Comparison of ENCODE assay signal across 1 cellular context in the genomic region with DNA sequence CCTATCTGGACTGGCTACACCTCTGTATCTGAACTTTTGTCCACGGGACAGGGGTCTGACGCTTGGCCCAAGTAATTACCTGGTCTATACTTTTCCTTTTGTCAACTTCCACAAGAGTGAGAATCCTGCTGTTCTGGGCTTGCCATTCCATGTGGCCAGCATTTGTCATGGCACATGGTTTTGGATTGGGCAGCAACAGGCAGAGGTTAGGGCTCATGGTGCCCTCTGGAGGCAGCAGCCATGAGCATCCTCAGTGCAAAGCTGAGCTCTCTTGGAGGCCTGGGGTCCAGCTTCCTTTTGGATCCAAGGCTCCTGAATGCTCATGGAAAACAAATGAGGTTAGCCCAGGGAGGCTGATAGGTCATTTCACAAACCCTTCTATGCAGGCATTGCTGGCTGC.
TF ChIP-seq lines count a peak whose summit lies in the region.

No MANE protein-coding gene starts in this region.

TF ChIP-seq in HepG2, 621 proteins besides CTCF, POLR2A, EP300 and RAD21 (continued from another document and continues in another):
- TF ChIP-seq, protein P1, sequence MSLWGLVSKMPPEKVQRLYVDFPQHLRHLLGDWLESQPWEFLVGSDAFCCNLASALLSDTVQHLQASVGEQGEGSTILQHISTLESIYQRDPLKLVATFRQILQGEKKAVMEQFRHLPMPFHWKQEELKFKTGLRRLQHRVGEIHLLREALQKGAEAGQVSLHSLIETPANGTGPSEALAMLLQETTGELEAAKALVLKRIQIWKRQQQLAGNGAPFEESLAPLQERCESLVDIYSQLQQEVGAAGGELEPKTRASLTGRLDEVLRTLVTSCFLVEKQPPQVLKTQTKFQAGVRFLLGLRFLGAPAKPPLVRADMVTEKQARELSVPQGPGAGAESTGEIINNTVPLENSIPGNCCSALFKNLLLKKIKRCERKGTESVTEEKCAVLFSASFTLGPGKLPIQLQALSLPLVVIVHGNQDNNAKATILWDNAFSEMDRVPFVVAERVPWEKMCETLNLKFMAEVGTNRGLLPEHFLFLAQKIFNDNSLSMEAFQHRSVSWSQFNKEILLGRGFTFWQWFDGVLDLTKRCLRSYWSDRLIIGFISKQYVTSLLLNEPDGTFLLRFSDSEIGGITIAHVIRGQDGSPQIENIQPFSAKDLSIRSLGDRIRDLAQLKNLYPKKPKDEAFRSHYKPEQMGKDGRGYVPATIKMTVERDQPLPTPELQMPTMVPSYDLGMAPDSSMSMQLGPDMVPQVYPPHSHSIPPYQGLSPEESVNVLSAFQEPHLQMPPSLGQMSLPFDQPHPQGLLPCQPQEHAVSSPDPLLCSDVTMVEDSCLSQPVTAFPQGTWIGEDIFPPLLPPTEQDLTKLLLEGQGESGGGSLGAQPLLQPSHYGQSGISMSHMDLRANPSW (CRISPR knock-in tag; IDR thresholded peaks at IDR 0.05; ENCODE audit: borderline replicate concordance): no peak
- no peak for TF ChIP-seq HOXD1 (CRISPR knock-in tag; IDR thresholded peaks at IDR 0.05)
- TF ChIP-seq, protein P2, sequence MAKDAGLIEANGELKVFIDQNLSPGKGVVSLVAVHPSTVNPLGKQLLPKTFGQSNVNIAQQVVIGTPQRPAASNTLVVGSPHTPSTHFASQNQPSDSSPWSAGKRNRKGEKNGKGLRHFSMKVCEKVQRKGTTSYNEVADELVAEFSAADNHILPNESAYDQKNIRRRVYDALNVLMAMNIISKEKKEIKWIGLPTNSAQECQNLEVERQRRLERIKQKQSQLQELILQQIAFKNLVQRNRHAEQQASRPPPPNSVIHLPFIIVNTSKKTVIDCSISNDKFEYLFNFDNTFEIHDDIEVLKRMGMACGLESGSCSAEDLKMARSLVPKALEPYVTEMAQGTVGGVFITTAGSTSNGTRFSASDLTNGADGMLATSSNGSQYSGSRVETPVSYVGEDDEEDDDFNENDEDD (CRISPR knock-in tag; IDR thresholded peaks at IDR 0.05; ENCODE audit: borderline replicate concordance): peak; percentile 33; the same call in 1 of the 2 replicates
- TF ChIP-seq ZFX (CRISPR knock-in tag; IDR thresholded peaks at IDR 0.05; ENCODE audit: low read depth): 0 out of 2 replicates have a peak, but pooled peaks have one; percentile 5
- TF ChIP-seq, protein P3, sequence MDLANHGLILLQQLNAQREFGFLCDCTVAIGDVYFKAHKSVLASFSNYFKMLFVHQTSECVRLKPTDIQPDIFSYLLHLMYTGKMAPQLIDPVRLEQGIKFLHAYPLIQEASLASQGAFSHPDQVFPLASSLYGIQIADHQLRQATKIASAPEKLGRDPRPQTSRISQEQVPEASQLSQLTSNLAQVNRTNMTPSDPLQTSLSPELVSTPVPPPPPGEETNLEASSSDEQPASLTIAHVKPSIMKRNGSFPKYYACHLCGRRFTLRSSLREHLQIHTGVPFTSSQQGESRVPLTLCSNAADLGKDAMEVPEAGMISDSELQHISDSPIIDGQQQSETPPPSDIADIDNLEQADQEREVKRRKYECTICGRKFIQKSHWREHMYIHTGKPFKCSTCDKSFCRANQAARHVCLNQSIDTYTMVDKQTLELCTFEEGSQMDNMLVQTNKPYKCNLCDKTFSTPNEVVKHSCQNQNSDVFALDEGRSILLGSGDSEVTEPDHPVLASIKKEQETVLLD (CRISPR knock-in tag; IDR thresholded peaks at IDR 0.05; ENCODE audit: low read depth): no peak
- TF ChIP-seq, protein P4, sequence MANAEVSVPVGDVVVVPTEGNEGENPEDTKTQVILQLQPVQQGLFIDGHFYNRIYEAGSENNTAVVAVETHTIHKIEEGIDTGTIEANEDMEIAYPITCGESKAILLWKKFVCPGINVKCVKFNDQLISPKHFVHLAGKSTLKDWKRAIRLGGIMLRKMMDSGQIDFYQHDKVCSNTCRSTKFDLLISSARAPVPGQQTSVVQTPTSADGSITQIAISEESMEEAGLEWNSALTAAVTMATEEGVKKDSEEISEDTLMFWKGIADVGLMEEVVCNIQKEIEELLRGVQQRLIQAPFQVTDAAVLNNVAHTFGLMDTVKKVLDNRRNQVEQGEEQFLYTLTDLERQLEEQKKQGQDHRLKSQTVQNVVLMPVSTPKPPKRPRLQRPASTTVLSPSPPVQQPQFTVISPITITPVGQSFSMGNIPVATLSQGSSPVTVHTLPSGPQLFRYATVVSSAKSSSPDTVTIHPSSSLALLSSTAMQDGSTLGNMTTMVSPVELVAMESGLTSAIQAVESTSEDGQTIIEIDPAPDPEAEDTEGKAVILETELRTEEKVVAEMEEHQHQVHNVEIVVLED (CRISPR knock-in tag; IDR thresholded peaks at IDR 0.05; ENCODE audit: borderline replicate concordance): peak; percentile 23; the same call in 1 of the 2 replicates
- no peak for TF ChIP-seq ZNF224 (CRISPR knock-in tag; IDR thresholded peaks at IDR 0.05)
- TF ChIP-seq NR2F6 (IDR thresholded peaks at IDR 0.05): no peak
- TF ChIP-seq NR2F6 (CRISPR knock-in tag; IDR thresholded peaks at IDR 0.05): peak; percentile 31; the same call in 1 of the 2 replicates
- no peak for TF ChIP-seq ZNF20 (CRISPR knock-in tag; IDR thresholded peaks at IDR 0.05)
- TF ChIP-seq ZNF644 (CRISPR knock-in tag; IDR thresholded peaks at IDR 0.05; ENCODE audit: low read depth): peak; percentile 92
- TF ChIP-seq SALL1 (CRISPR knock-in tag; IDR thresholded peaks at IDR 0.05): peak; percentile 55
- TF ChIP-seq MYC (CRISPR knock-in tag; IDR thresholded peaks at IDR 0.05; ENCODE audit: borderline replicate concordance): peak; percentile 89
- TF ChIP-seq IRF2 (CRISPR knock-in tag; IDR thresholded peaks at IDR 0.05): peak; percentile 35; the same call in 1 of the 2 replicates
- no peak for TF ChIP-seq NFE2L1 (CRISPR knock-in tag; IDR thresholded peaks at IDR 0.05; ENCODE audit: borderline replicate concordance)
- TF ChIP-seq, protein P5, sequence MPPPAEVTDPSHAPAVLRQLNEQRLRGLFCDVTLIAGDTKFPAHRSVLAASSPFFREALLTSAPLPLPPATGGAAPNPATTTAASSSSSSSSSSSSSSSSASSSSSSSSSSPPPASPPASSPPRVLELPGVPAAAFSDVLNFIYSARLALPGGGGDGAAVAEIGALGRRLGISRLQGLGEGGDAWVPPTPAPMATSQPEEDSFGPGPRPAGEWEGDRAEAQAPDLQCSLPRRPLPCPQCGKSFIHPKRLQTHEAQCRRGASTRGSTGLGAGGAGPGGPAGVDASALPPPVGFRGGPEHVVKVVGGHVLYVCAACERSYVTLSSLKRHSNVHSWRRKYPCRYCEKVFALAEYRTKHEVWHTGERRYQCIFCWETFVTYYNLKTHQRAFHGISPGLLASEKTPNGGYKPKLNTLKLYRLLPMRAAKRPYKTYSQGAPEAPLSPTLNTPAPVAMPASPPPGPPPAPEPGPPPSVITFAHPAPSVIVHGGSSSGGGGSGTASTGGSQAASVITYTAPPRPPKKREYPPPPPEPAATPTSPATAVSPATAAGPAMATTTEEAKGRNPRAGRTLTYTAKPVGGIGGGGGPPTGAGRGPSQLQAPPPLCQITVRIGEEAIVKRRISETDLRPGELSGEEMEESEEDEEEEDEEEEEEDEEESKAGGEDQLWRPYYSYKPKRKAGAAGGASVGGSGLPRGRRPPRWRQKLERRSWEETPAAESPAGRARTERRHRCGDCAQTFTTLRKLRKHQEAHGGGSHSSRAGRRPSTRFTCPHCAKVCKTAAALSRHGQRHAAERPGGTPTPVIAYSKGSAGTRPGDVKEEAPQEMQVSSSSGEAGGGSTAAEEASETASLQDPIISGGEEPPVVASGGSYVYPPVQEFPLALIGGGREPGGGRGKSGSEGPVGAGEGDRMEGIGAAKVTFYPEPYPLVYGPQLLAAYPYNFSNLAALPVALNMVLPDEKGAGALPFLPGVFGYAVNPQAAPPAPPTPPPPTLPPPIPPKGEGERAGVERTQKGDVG (CRISPR knock-in tag; IDR thresholded peaks at IDR 0.05; ENCODE audit: borderline replicate concordance): no peak
- no peak for TF ChIP-seq ZNF572 (CRISPR knock-in tag; IDR thresholded peaks at IDR 0.05)
- peak; percentile 18; the same call in 1 of the 2 replicates for TF ChIP-seq TARDBP (CRISPR knock-in tag; IDR thresholded peaks at IDR 0.05)
- no peak for TF ChIP-seq ZNF232 (CRISPR knock-in tag; IDR thresholded peaks at IDR 0.05; ENCODE audit: borderline replicate concordance)
- peak; percentile 59; the same call in 1 of the 2 replicates for TF ChIP-seq REPIN1 (CRISPR knock-in tag; IDR thresholded peaks at IDR 0.05; ENCODE audit: borderline replicate concordance, low read depth)
- no peak for TF ChIP-seq ZNF296 (CRISPR knock-in tag; conservative IDR thresholded peaks at IDR 0.05)
- no peak for TF ChIP-seq SKI (IDR thresholded peaks at IDR 0.05; ENCODE audit: partially characterized antibody)
- peak; percentile 63 for TF ChIP-seq BORCS8-MEF2B (CRISPR knock-in tag; IDR thresholded peaks at IDR 0.05)
- no peak for TF ChIP-seq BCL6 (CRISPR knock-in tag; IDR thresholded peaks at IDR 0.05)
- TF ChIP-seq, protein P6, sequence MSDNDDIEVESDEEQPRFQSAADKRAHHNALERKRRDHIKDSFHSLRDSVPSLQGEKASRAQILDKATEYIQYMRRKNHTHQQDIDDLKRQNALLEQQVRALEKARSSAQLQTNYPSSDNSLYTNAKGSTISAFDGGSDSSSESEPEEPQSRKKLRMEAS (IDR thresholded peaks at IDR 0.05): peak; percentile 87
- TF ChIP-seq ZNF607 (CRISPR knock-in tag; IDR thresholded peaks at IDR 0.05; ENCODE audit: borderline replicate concordance): no peak
- TF ChIP-seq FOXK2 (IDR thresholded peaks at IDR 0.05): 0 out of 2 replicates have a peak, but pooled peaks have one; percentile 17
- TF ChIP-seq, protein P7, sequence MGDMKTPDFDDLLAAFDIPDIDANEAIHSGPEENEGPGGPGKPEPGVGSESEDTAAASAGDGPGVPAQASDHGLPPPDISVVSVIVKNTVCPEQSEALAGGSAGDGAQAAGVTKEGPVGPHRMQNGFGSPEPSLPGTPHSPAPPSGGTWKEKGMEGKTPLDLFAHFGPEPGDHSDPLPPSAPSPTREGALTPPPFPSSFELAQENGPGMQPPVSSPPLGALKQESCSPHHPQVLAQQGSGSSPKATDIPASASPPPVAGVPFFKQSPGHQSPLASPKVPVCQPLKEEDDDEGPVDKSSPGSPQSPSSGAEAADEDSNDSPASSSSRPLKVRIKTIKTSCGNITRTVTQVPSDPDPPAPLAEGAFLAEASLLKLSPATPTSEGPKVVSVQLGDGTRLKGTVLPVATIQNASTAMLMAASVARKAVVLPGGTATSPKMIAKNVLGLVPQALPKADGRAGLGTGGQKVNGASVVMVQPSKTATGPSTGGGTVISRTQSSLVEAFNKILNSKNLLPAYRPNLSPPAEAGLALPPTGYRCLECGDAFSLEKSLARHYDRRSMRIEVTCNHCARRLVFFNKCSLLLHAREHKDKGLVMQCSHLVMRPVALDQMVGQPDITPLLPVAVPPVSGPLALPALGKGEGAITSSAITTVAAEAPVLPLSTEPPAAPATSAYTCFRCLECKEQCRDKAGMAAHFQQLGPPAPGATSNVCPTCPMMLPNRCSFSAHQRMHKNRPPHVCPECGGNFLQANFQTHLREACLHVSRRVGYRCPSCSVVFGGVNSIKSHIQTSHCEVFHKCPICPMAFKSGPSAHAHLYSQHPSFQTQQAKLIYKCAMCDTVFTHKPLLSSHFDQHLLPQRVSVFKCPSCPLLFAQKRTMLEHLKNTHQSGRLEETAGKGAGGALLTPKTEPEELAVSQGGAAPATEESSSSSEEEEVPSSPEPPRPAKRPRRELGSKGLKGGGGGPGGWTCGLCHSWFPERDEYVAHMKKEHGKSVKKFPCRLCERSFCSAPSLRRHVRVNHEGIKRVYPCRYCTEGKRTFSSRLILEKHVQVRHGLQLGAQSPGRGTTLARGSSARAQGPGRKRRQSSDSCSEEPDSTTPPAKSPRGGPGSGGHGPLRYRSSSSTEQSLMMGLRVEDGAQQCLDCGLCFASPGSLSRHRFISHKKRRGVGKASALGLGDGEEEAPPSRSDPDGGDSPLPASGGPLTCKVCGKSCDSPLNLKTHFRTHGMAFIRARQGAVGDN (CRISPR knock-in tag; IDR thresholded peaks at IDR 0.05): peak; percentile 51
- TF ChIP-seq ZBTB3 (CRISPR knock-in tag; IDR thresholded peaks at IDR 0.05; ENCODE audit: borderline replicate concordance, low read depth): no peak
- no peak for TF ChIP-seq STAT5B (CRISPR knock-in tag; IDR thresholded peaks at IDR 0.05)
- TF ChIP-seq SMC3 (IDR thresholded peaks at IDR 0.05; ENCODE audit: low read length): peak; percentile 93
- no peak for TF ChIP-seq MIER2 (CRISPR knock-in tag; IDR thresholded peaks at IDR 0.05)
- peak; percentile 37 for TF ChIP-seq TEAD3 (CRISPR knock-in tag; optimal IDR thresholded peaks at IDR 0.05; ENCODE audit: borderline replicate concordance)
- no peak for TF ChIP-seq CREM (IDR thresholded peaks at IDR 0.05)
- no peak for TF ChIP-seq CREM (CRISPR knock-in tag; IDR thresholded peaks at IDR 0.05)
- no peak for TF ChIP-seq ZSCAN25 (CRISPR knock-in tag; IDR thresholded peaks at IDR 0.05)
- TF ChIP-seq MXD4 (CRISPR knock-in tag; IDR thresholded peaks at IDR 0.05): peak; percentile 37; the same call in 1 of the 2 replicates
- TF ChIP-seq ZNF550 (CRISPR knock-in tag; IDR thresholded peaks at IDR 0.05; ENCODE audit: borderline replicate concordance): no peak
- no peak for TF ChIP-seq ZNF749 (CRISPR knock-in tag; IDR thresholded peaks at IDR 0.05; ENCODE audit: borderline replicate concordance)
- TF ChIP-seq XRCC5 (optimal IDR thresholded peaks at IDR 0.05; ENCODE audit: low read length): peak; percentile 77
- TF ChIP-seq, protein P8, sequence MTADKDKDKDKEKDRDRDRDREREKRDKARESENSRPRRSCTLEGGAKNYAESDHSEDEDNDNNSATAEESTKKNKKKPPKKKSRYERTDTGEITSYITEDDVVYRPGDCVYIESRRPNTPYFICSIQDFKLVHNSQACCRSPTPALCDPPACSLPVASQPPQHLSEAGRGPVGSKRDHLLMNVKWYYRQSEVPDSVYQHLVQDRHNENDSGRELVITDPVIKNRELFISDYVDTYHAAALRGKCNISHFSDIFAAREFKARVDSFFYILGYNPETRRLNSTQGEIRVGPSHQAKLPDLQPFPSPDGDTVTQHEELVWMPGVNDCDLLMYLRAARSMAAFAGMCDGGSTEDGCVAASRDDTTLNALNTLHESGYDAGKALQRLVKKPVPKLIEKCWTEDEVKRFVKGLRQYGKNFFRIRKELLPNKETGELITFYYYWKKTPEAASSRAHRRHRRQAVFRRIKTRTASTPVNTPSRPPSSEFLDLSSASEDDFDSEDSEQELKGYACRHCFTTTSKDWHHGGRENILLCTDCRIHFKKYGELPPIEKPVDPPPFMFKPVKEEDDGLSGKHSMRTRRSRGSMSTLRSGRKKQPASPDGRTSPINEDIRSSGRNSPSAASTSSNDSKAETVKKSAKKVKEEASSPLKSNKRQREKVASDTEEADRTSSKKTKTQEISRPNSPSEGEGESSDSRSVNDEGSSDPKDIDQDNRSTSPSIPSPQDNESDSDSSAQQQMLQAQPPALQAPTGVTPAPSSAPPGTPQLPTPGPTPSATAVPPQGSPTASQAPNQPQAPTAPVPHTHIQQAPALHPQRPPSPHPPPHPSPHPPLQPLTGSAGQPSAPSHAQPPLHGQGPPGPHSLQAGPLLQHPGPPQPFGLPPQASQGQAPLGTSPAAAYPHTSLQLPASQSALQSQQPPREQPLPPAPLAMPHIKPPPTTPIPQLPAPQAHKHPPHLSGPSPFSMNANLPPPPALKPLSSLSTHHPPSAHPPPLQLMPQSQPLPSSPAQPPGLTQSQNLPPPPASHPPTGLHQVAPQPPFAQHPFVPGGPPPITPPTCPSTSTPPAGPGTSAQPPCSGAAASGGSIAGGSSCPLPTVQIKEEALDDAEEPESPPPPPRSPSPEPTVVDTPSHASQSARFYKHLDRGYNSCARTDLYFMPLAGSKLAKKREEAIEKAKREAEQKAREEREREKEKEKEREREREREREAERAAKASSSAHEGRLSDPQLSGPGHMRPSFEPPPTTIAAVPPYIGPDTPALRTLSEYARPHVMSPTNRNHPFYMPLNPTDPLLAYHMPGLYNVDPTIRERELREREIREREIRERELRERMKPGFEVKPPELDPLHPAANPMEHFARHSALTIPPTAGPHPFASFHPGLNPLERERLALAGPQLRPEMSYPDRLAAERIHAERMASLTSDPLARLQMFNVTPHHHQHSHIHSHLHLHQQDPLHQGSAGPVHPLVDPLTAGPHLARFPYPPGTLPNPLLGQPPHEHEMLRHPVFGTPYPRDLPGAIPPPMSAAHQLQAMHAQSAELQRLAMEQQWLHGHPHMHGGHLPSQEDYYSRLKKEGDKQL (CRISPR knock-in tag; IDR thresholded peaks at IDR 0.05; ENCODE audit: low read depth): no peak
- no peak for TF ChIP-seq ZNF558 (CRISPR knock-in tag; IDR thresholded peaks at IDR 0.05; ENCODE audit: borderline replicate concordance)
